1 cellular context compared by ENCODE assay signal in genomic region chr22:29096736-29097669, GRCh38.
A peak's percentile ranks its signal among the peaks of the same experiment; 100 is the strongest.
TF ChIP-seq lines count a peak whose summit lies in the region.

No MANE protein-coding gene starts in this region.

TF ChIP-seq in K562, 482 proteins besides CTCF, POLR2A, EP300 and RAD21 (continued from another document and continues in another):
- TF ChIP-seq KDM5B (IDR thresholded peaks at IDR 0.05; ENCODE audit: insufficient replicate concordance, low read depth, low read length) (no peak), UBTF (IDR thresholded peaks at IDR 0.05; ENCODE audit: borderline replicate concordance in 1 of 2, low read depth in 2 of 2, low read length in 2 of 2) (no peak), E2F4 (CRISPR knock-in tag; IDR thresholded peaks at IDR 0.05; ENCODE audit: low read depth) (no peak), CC2D1A (IDR thresholded peaks at IDR 0.05) (no peak; the same call in 1 of the 2 replicates), HDAC6 (IDR thresholded peaks at IDR 0.05; ENCODE audit: low read depth, low read length) (no peak), TAF7 (tag; IDR thresholded peaks at IDR 0.05) (no peak), MAFK (IDR thresholded peaks at IDR 0.05; ENCODE audit: low read length) (no peak), GATAD2B (IDR thresholded peaks at IDR 0.05; ENCODE audit: borderline replicate concordance) (no peak; the same call in 1 of the 2 replicates), THRB (CRISPR knock-in tag; conservative IDR thresholded peaks at IDR 0.05) (no peak), STAT5A (IDR thresholded peaks at IDR 0.05; ENCODE audit: borderline replicate concordance, low read length) (no peak; the same call in 1 of the 2 replicates), ZFX (CRISPR knock-in tag; IDR thresholded peaks at IDR 0.05) (no peak), SMARCA4 (IDR thresholded peaks at IDR 0.05) (peak; percentile 64; the same call in 1 of the 2 replicates), TEAD2 (tag; IDR thresholded peaks at IDR 0.05) (no peak), FOXK2 (conservative IDR thresholded peaks at IDR 0.05 in 1 of 2, IDR thresholded peaks at IDR 0.05 in 1 of 2; ENCODE audit: low read depth in 2 of 2) (no peak), YY1 (IDR thresholded peaks at IDR 0.05; ENCODE audit: borderline replicate concordance in 1 of 3, control insufficient read depth in 1 of 3, extremely low read depth in 1 of 3, insufficient read depth in 3 of 3, insufficient read length in 1 of 3, insufficient replicate concordance in 2 of 3, low read depth in 1 of 3, low read length in 2 of 3) (no peak), BRCA1 (IDR thresholded peaks at IDR 0.05) (no peak), BRCA1 (CRISPR knock-in tag; IDR thresholded peaks at IDR 0.05) (no peak), RB1 (IDR thresholded peaks at IDR 0.05; ENCODE audit: low read depth) (no peak), MCM7 (IDR thresholded peaks at IDR 0.05) (no peak), CREM (IDR thresholded peaks at IDR 0.05; ENCODE audit: low read depth) (no peak), EHMT2 (IDR thresholded peaks at IDR 0.05) (peak; percentile 30; the same call in 1 of the 2 replicates), KAT8 (IDR thresholded peaks at IDR 0.05; ENCODE audit: low read depth) (no peak), ADNP (tag; IDR thresholded peaks at IDR 0.05) (no peak), RBM34 (IDR thresholded peaks at IDR 0.05; ENCODE audit: borderline replicate concordance, insufficient read depth, low read length) (no peak), ZNF384 (IDR thresholded peaks at IDR 0.05; ENCODE audit: low read depth, low read length) (no peak), GABPA (tag; conservative IDR thresholded peaks at IDR 0.05; ENCODE audit: low read depth) (peak; percentile 43; the same call in 1 of the 2 replicates), ZBTB8A (IDR thresholded peaks at IDR 0.05; ENCODE audit: partially characterized antibody) (no peak), PYGO2 (tag; IDR thresholded peaks at IDR 0.05) (no peak), TEAD4 (IDR thresholded peaks at IDR 0.05; ENCODE audit: low read length) (peak; percentile 64), TEAD4 (CRISPR knock-in tag; IDR thresholded peaks at IDR 0.05; ENCODE audit: borderline replicate concordance) (no peak)
- TF ChIP-seq, protein P1, sequence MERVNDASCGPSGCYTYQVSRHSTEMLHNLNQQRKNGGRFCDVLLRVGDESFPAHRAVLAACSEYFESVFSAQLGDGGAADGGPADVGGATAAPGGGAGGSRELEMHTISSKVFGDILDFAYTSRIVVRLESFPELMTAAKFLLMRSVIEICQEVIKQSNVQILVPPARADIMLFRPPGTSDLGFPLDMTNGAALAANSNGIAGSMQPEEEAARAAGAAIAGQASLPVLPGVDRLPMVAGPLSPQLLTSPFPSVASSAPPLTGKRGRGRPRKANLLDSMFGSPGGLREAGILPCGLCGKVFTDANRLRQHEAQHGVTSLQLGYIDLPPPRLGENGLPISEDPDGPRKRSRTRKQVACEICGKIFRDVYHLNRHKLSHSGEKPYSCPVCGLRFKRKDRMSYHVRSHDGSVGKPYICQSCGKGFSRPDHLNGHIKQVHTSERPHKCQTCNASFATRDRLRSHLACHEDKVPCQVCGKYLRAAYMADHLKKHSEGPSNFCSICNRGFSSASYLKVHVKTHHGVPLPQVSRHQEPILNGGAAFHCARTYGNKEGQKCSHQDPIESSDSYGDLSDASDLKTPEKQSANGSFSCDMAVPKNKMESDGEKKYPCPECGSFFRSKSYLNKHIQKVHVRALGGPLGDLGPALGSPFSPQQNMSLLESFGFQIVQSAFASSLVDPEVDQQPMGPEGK (CRISPR knock-in tag; IDR thresholded peaks at IDR 0.05; ENCODE audit: borderline replicate concordance), result no peak
- TF ChIP-seq, protein P2, sequence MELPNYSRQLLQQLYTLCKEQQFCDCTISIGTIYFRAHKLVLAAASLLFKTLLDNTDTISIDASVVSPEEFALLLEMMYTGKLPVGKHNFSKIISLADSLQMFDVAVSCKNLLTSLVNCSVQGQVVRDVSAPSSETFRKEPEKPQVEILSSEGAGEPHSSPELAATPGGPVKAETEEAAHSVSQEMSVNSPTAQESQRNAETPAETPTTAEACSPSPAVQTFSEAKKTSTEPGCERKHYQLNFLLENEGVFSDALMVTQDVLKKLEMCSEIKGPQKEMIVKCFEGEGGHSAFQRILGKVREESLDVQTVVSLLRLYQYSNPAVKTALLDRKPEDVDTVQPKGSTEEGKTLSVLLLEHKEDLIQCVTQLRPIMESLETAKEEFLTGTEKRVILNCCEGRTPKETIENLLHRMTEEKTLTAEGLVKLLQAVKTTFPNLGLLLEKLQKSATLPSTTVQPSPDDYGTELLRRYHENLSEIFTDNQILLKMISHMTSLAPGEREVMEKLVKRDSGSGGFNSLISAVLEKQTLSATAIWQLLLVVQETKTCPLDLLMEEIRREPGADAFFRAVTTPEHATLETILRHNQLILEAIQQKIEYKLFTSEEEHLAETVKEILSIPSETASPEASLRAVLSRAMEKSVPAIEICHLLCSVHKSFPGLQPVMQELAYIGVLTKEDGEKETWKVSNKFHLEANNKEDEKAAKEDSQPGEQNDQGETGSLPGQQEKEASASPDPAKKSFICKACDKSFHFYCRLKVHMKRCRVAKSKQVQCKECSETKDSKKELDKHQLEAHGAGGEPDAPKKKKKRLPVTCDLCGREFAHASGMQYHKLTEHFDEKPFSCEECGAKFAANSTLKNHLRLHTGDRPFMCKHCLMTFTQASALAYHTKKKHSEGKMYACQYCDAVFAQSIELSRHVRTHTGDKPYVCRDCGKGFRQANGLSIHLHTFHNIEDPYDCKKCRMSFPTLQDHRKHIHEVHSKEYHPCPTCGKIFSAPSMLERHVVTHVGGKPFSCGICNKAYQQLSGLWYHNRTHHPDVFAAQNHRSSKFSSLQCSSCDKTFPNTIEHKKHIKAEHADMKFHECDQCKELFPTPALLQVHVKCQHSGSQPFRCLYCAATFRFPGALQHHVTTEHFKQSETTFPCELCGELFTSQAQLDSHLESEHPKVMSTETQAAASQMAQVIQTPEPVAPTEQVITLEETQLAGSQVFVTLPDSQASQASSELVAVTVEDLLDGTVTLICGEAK (IDR thresholded peaks at IDR 0.05), result no peak
- TF ChIP-seq, protein P2 (CRISPR knock-in tag; IDR thresholded peaks at IDR 0.05), result no peak
- TF ChIP-seq, protein P3, sequence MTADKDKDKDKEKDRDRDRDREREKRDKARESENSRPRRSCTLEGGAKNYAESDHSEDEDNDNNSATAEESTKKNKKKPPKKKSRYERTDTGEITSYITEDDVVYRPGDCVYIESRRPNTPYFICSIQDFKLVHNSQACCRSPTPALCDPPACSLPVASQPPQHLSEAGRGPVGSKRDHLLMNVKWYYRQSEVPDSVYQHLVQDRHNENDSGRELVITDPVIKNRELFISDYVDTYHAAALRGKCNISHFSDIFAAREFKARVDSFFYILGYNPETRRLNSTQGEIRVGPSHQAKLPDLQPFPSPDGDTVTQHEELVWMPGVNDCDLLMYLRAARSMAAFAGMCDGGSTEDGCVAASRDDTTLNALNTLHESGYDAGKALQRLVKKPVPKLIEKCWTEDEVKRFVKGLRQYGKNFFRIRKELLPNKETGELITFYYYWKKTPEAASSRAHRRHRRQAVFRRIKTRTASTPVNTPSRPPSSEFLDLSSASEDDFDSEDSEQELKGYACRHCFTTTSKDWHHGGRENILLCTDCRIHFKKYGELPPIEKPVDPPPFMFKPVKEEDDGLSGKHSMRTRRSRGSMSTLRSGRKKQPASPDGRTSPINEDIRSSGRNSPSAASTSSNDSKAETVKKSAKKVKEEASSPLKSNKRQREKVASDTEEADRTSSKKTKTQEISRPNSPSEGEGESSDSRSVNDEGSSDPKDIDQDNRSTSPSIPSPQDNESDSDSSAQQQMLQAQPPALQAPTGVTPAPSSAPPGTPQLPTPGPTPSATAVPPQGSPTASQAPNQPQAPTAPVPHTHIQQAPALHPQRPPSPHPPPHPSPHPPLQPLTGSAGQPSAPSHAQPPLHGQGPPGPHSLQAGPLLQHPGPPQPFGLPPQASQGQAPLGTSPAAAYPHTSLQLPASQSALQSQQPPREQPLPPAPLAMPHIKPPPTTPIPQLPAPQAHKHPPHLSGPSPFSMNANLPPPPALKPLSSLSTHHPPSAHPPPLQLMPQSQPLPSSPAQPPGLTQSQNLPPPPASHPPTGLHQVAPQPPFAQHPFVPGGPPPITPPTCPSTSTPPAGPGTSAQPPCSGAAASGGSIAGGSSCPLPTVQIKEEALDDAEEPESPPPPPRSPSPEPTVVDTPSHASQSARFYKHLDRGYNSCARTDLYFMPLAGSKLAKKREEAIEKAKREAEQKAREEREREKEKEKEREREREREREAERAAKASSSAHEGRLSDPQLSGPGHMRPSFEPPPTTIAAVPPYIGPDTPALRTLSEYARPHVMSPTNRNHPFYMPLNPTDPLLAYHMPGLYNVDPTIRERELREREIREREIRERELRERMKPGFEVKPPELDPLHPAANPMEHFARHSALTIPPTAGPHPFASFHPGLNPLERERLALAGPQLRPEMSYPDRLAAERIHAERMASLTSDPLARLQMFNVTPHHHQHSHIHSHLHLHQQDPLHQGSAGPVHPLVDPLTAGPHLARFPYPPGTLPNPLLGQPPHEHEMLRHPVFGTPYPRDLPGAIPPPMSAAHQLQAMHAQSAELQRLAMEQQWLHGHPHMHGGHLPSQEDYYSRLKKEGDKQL (CRISPR knock-in tag; IDR thresholded peaks at IDR 0.05; ENCODE audit: borderline replicate concordance), result no peak
- TF ChIP-seq, protein P4, sequence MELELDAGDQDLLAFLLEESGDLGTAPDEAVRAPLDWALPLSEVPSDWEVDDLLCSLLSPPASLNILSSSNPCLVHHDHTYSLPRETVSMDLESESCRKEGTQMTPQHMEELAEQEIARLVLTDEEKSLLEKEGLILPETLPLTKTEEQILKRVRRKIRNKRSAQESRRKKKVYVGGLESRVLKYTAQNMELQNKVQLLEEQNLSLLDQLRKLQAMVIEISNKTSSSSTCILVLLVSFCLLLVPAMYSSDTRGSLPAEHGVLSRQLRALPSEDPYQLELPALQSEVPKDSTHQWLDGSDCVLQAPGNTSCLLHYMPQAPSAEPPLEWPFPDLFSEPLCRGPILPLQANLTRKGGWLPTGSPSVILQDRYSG (tag; conservative IDR thresholded peaks at IDR 0.05; ENCODE audit: low read depth), result 0 out of 2 replicates have a peak, but pooled peaks have one; percentile 58
